ENCODE assay signal across 22 cellular contexts in genomic region chr1:86811128-86811527, GRCh38.
"Had no signal": no experiment of that assay in that cellular context is flagged by ENCODE, and none has a peak within 500 bp of the region (broad histone marks: within the 10 kb centered on the region; RNA-seq: fewer than 3 reads in every experiment).

No MANE protein-coding gene starts in this region.

- H3K4me3 Mint-ChIP-seq: effector memory CD8-positive, alpha-beta T cell; immature natural killer cell; memory B cell; natural killer cell; stimulated activated naive CD8-positive, alpha-beta T cell treated with anti-CD3 and anti-CD28 coated beads, Interleukin-15, amount 100 ng/mL, for 72 hours had no signal

- H3K27ac ChIP-seq: coronary artery, prostate gland, skin epidermis, thyroid gland, vagina had no signal

- H3K36me3 ChIP-seq: prostate gland, thyroid gland, vagina had no signal

- H3K9me3 ChIP-seq: prostate gland, thyroid gland, vagina had no signal

- H3K4me3 ChIP-seq: coronary artery, lung, prostate gland, skin epidermis, thyroid gland, vagina had no signal

- H3K27me3 ChIP-seq: thyroid gland, vagina had no signal

- H3K36me3 Mint-ChIP-seq: immature natural killer cell, natural killer cell had no signal

- H3K9me3 Mint-ChIP-seq: effector memory CD8-positive, alpha-beta T cell; immature natural killer cell; memory B cell; natural killer cell; stimulated activated naive CD8-positive, alpha-beta T cell treated with anti-CD3 and anti-CD28 coated beads, Interleukin-15, amount 100 ng/mL, for 72 hours had no signal

- ATAC-seq: effector memory CD8-positive, alpha-beta T cell; natural killer cell; right cardiac atrium; stimulated activated naive CD8-positive, alpha-beta T cell treated with anti-CD3 and anti-CD28 coated beads, Interleukin-15, amount 100 ng/mL, for 72 hours had no signal

- FAIRE-seq: endometrium, frontal cortex, keratinocyte had no signal

- H3K4me1 Mint-ChIP-seq: immature natural killer cell; memory B cell; natural killer cell; stimulated activated naive CD8-positive, alpha-beta T cell treated with anti-CD3 and anti-CD28 coated beads, Interleukin-15, amount 100 ng/mL, for 72 hours had no signal

- H3K27ac Mint-ChIP-seq: effector memory CD8-positive, alpha-beta T cell; immature natural killer cell; memory B cell; natural killer cell; stimulated activated naive CD8-positive, alpha-beta T cell treated with anti-CD3 and anti-CD28 coated beads, Interleukin-15, amount 100 ng/mL, for 72 hours had no signal

- H3K27me3 Mint-ChIP-seq: stimulated activated naive CD8-positive, alpha-beta T cell treated with anti-CD3 and anti-CD28 coated beads, Interleukin-15, amount 100 ng/mL, for 72 hours had no signal

- H3K4me1 ChIP-seq: prostate gland, thyroid gland, vagina had no signal

- DNase-seq: dermis blood vessel endothelial cell; effector memory CD8-positive, alpha-beta T cell; erythroblast; immature natural killer cell; natural killer cell; right cardiac atrium; stimulated activated CD4-positive, alpha-beta T cell treated with anti-CD3 and anti-CD28 coated beads, Interleukin-15, amount 100 ng/mL, for 24 hours; stimulated activated CD4-positive, alpha-beta T cell treated with anti-CD3 and anti-CD28 coated beads, Interleukin-4, amount 100 ng/mL, for 1 hour; stimulated activated CD8-positive, alpha-beta memory T cell treated with anti-CD3 and anti-CD28 coated beads, Interleukin-4, amount 100 ng/mL, for 48 hours; stimulated activated naive CD4-positive, alpha-beta T cell; stimulated activated naive CD8-positive, alpha-beta T cell treated with anti-CD3 and anti-CD28 coated beads, Interleukin-15, amount 100 ng/mL, for 72 hours; thyroid gland; trophoblast cell had no signal
